In genomic region chr10:73456187-73456890, GRCh38 we compare ENCODE assay signal across 21 cellular contexts.
"Had no signal": no experiment of that assay in that cellular context is flagged by ENCODE, and none has a peak within 500 bp of the region (broad histone marks: within the 10 kb centered on the region; RNA-seq: fewer than 3 reads in every experiment).

No MANE protein-coding gene starts in this region.

- DNase-seq: activated CD4-positive, alpha-beta T cell treated with anti-CD3 and anti-CD28 coated beads, Interleukin-2, amount 50 U/mL, for 4 hours; activated gamma-delta T cell; activated naive CD8-positive, alpha-beta T cell treated with anti-CD3 and anti-CD28 coated beads for 36 hours; central memory CD4-positive, alpha-beta T cell; colonic mucosa; endodermal cell; foreskin melanocyte; glutamatergic neuron; hypothalamus; kidney; mesenchymal stem cell; natural killer cell; ovary; psoas muscle; right cardiac atrium; T-helper 9 cell; uterus had no signal

- H3K27me3 Mint-ChIP-seq: activated naive CD8-positive, alpha-beta T cell treated with anti-CD3 and anti-CD28 coated beads for 36 hours; brain; stimulated activated naive CD8-positive, alpha-beta T cell treated with anti-CD3 and anti-CD28 coated beads, Interleukin-15, Interleukin-2, amounts not matched to agents 100 ng/mL and 50 ng/mL, for 24 hours had no signal

- H3K9me3 ChIP-seq: colonic mucosa, ovary, psoas muscle, tibial nerve, uterus had no signal

- ATAC-seq: left lobe of liver, natural killer cell, psoas muscle, right cardiac atrium had no signal

- H3K4me3 Mint-ChIP-seq: activated naive CD8-positive, alpha-beta T cell treated with anti-CD3 and anti-CD28 coated beads for 36 hours; brain; endodermal cell; natural killer cell; stimulated activated naive CD8-positive, alpha-beta T cell treated with anti-CD3 and anti-CD28 coated beads, Interleukin-15, Interleukin-2, amounts not matched to agents 100 ng/mL and 50 ng/mL, for 24 hours had no signal

- H3K27ac ChIP-seq: colonic mucosa, ovary, psoas muscle, tibial nerve, uterus had no signal

- H3K36me3 ChIP-seq: ovary, uterus had no signal

- H3K36me3 Mint-ChIP-seq: natural killer cell had no signal

- H3K4me1 ChIP-seq: colonic mucosa, tibial nerve, uterus had no signal

- H3K27ac Mint-ChIP-seq: activated naive CD8-positive, alpha-beta T cell treated with anti-CD3 and anti-CD28 coated beads for 36 hours; brain; endodermal cell; stimulated activated naive CD8-positive, alpha-beta T cell treated with anti-CD3 and anti-CD28 coated beads, Interleukin-15, Interleukin-2, amounts not matched to agents 100 ng/mL and 50 ng/mL, for 24 hours had no signal

- H3K9me3 Mint-ChIP-seq: activated naive CD8-positive, alpha-beta T cell treated with anti-CD3 and anti-CD28 coated beads for 36 hours; brain; endodermal cell; natural killer cell; stimulated activated naive CD8-positive, alpha-beta T cell treated with anti-CD3 and anti-CD28 coated beads, Interleukin-15, Interleukin-2, amounts not matched to agents 100 ng/mL and 50 ng/mL, for 24 hours had no signal

- H3K4me1 Mint-ChIP-seq: activated naive CD8-positive, alpha-beta T cell treated with anti-CD3 and anti-CD28 coated beads for 36 hours; brain had no signal

- H3K27me3 ChIP-seq: colonic mucosa, ovary, tibial nerve, uterus had no signal

- FAIRE-seq: kidney had no signal

- H3K4me3 ChIP-seq: colonic mucosa, ovary, psoas muscle, tibial nerve, uterus had no signal
